In the genomic region with DNA sequence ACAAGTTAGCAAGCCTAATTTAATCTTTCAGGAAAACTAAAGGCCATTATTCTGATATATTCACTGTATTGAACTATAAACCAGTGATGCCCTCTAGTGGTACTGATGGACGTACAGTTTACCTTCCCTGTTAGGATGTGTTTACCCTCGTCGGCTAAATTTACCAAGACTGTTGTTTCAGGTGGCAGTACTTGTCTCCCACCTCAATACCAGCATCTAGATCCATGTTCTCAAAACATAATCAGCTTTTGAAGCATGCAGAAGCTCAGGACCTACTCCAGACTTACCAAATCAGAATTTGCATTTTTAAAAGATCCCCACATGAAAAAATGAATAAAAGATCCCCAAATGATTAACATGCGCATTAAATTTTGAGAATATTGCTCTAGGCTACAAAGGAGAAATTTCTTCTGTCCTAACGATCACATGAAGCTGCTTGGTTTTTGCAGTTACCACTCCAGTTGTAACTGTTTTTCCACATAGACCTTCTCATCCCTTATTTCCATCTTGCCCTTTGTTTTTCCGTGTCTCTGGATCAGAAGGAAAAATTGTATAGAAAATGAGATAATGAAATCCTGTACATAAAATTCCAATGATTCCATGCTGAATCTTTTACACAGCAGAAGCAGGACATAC, we compare ENCODE assay signal across 9 cellular contexts. TPM values are rescaled to one million over a fixed set of nuclear protein-coding genes. Genes with fewer than 3 reads are reported as not detected.
A peak's percentile ranks its signal among the peaks of the same experiment; 100 is the strongest.
DNase-seq lines count a peak whose midpoint lies in the region; ATAC-seq, FAIRE-seq and TF ChIP-seq lines count a peak whose summit lies in the region.
"Had no signal": no experiment of that assay in that cellular context is flagged by ENCODE, and none has a peak within 500 bp of the region (broad histone marks: within the 10 kb centered on the region; RNA-seq: fewer than 3 reads in every experiment).

No MANE protein-coding gene starts in this region.

- H2AFZ ChIP-seq in GM12878 (ENCODE audit: control insufficient read depth, low read depth, low read length) = no peak overlapping the region

- peaks cover 16% of the 10 kb centered on the region for H3K36me3 Mint-ChIP-seq in natural killer cell
- peaks cover 22% of the 10 kb centered on the region for H3K36me3 Mint-ChIP-seq in natural killer cell treated with Interleukin-12 subunit alpha and Interleukin-12 subunit beta and Interleukin-15 and Interleukin-18, amount 100 ng/mL, for 72 hours
- peaks cover 62% of the 10 kb centered on the region for H3K36me3 Mint-ChIP-seq in activated T-helper 2 cell treated with anti-CD3 and anti-CD28 coated beads, Interferon-gamma antibody, Interleukin-2, Interleukin-4, amounts not matched to agents 10 μg/mL and 5 μg/mL and 100 μg/mL, durations not matched to agents 14 hours and 24 hours and 36 hours (ENCODE audit: low read depth)

- H4K20me1 ChIP-seq in GM12878 (ENCODE audit: control insufficient read depth, insufficient read depth) = no peaks in the 10 kb centered on the region

- TF ChIP-seq RAD21 in GM12878 (IDR thresholded peaks at IDR 0.05; ENCODE audit: insufficient read depth, low read depth, low read length) = 0 out of 2 replicates have a peak, but pooled peaks have one; percentile 10

- H3K9me3 ChIP-seq in GM12878 (replicated peaks; ENCODE audit: control insufficient read depth, insufficient read depth, low read length) = no peaks in the 10 kb centered on the region; the same call in 2 of the 3 replicates

- no peak overlapping the region for H3K9ac ChIP-seq in GM12878 (ENCODE audit: control insufficient read depth, insufficient read depth, low read length)

- H3K4me3 ChIP-seq in GM12878 = no peak overlapping the region

- SMC1A ChIA-PET in GM12878 (lab: Charles Lee; ENCODE audit: uncharacterized antibody, unreplicated experiment) = interaction anchor here (1.0 to 1.6 kb wide), 4 partner anchors 15 to 676 kb away, joined by 3 to 4 read pairs (median 3); no protein-coding TSS in a partner anchor

- RAD21 ChIA-PET in GM12878 (lab: Charles Lee; ENCODE audit: unreplicated experiment) = interaction anchor here (0.8 to 2.2 kb wide), 4 partner anchors 10 to 269 kb away, joined by 3 to 7 read pairs (median 3); a partner anchor contains a TSS

- no peak for TF ChIP-seq EP300 in GM12878 (IDR thresholded peaks at IDR 0.05; ENCODE audit: borderline replicate concordance in 1 of 2, control insufficient read depth in 1 of 2, low read depth in 2 of 2, low read length in 2 of 2)

- 48% methylated on average over 6 of the region's 6 CpGs for WGBS in GM12878 (ENCODE audit: insufficient coverage, insufficient replicate concordance, low lambda C conversion rate, missing lambda C conversion rate)

- peak; percentile 53 for TF ChIP-seq CTCF in natural killer cell (IDR thresholded peaks at IDR 0.05)
- TF ChIP-seq CTCF in GM12878 (IDR thresholded peaks at IDR 0.05 in 2 of 3, conservative IDR thresholded peaks at IDR 0.05 in 1 of 3; ENCODE audit: control insufficient read depth in 2 of 3, extremely low read depth in 1 of 3, insufficient read depth in 1 of 3, low read depth in 3 of 3, low read length in 3 of 3) = peak; percentile 35 to 42 (median 40); a peak in 5 of 6 replicates

- POLR2A ChIA-PET in GM12878 (lab: Charles Lee) = no interaction called here

- peaks cover 17 to 23% of the 10 kb centered on the region in 2 donors for H3K4me1 Mint-ChIP-seq in natural killer cell
- peaks cover 12 to 20% of the 10 kb centered on the region in 2 donors for H3K4me1 Mint-ChIP-seq in natural killer cell treated with Interleukin-12 subunit alpha and Interleukin-12 subunit beta and Interleukin-15 and Interleukin-18, amount 100 ng/mL, for 72 hours (ENCODE audit: low read depth in 2 of 2)
- H3K4me1 Mint-ChIP-seq in activated T-helper 2 cell treated with anti-CD3 and anti-CD28 coated beads, Interferon-gamma antibody, Interleukin-2, Interleukin-4, amounts not matched to agents 10 μg/mL and 5 μg/mL and 100 μg/mL, durations not matched to agents 14 hours and 24 hours and 36 hours (ENCODE audit: low read depth) = peaks cover 10% of the 10 kb centered on the region

- DNase-seq in natural killer cell (no peak), NCI-H345 treated with DMSO at 0.1 percent for 48 hours (lab: John Stamatoyannopoulos, UW; ENCODE audit: unreplicated experiment) (peak; percentile 89), GM12878 (ENCODE audit: low read depth, low spot score) (no peak), kidney tubule cell (ENCODE audit: low spot score) (peak; percentile 56)
- no peak for DNase-seq in natural killer cell treated with Interleukin-12 subunit alpha and Interleukin-12 subunit beta and Interleukin-15 and Interleukin-18, amount 100 ng/mL, for 72 hours (ENCODE audit: low spot score)
- no peak for DNase-seq in activated T-helper 2 cell treated with anti-CD3 and anti-CD28 coated beads, Interferon-gamma antibody, Interleukin-2, Interleukin-4, amounts not matched to agents 10 μg/mL and 5 μg/mL and 100 μg/mL, durations not matched to agents 14 hours and 24 hours and 36 hours (ENCODE audit: low spot score)

- no peaks in the 10 kb centered on the region for H3K27me3 ChIP-seq in GM12878 (replicated peaks in 1 of 2; ENCODE audit: control insufficient read depth in 2 of 2, insufficient read depth in 2 of 2, low read length in 1 of 2)

- H3K27ac ChIP-seq in GM12878 (ENCODE audit: control insufficient read depth, insufficient read depth) = no peak overlapping the region

- no TSS peak for BruUV-seq in GM12878 (replicated peaks; lab: Mats Ljungman, UMichigan)

- peaks cover 10% of the 10 kb centered on the region for H3K79me2 ChIP-seq in GM12878 (ENCODE audit: control insufficient read depth, insufficient read depth, low read length)

- no peak overlapping the region for H3K4me2 ChIP-seq in GM12878 (ENCODE audit: control insufficient read depth, insufficient read depth)

- no peaks in the 10 kb centered on the region for H3K4me1 ChIP-seq in GM12878 (ENCODE audit: control insufficient read depth, insufficient read depth, low read length)

- no peaks in the 10 kb centered on the region for H3K27me3 Mint-ChIP-seq in natural killer cell (ENCODE audit: low read depth in 2 of 2)
- H3K27me3 Mint-ChIP-seq in natural killer cell treated with Interleukin-12 subunit alpha and Interleukin-12 subunit beta and Interleukin-15 and Interleukin-18, amount 100 ng/mL, for 72 hours = no peaks in the 10 kb centered on the region
- H3K27me3 Mint-ChIP-seq in activated T-helper 2 cell treated with anti-CD3 and anti-CD28 coated beads, Interferon-gamma antibody, Interleukin-2, Interleukin-4, amounts not matched to agents 10 μg/mL and 5 μg/mL and 100 μg/mL, durations not matched to agents 14 hours and 24 hours and 36 hours (ENCODE audit: low read depth) = no peaks in the 10 kb centered on the region

- ATAC-seq in natural killer cell (peak in 2 of 3 donors; percentile 47 to 66), HG03060 (IDR thresholded peaks at IDR 0.05; ENCODE audit: low read depth, unreplicated experiment) (peak; percentile 78), GM12878 (peak; percentile 85), GM21526 (IDR thresholded peaks at IDR 0.05; ENCODE audit: low FRiP score, unreplicated experiment) (no peak)
- no peak for ATAC-seq in natural killer cell treated with Interleukin-12 subunit alpha and Interleukin-12 subunit beta and Interleukin-15 and Interleukin-18, amount 100 ng/mL, for 72 hours

- H3K4me3 Mint-ChIP-seq in natural killer cell = no peak overlapping the region
- no peak overlapping the region for H3K4me3 Mint-ChIP-seq in natural killer cell treated with Interleukin-12 subunit alpha and Interleukin-12 subunit beta and Interleukin-15 and Interleukin-18, amount 100 ng/mL, for 72 hours
- no peak overlapping the region for H3K4me3 Mint-ChIP-seq in activated T-helper 2 cell treated with anti-CD3 and anti-CD28 coated beads, Interferon-gamma antibody, Interleukin-2, Interleukin-4, amounts not matched to agents 10 μg/mL and 5 μg/mL and 100 μg/mL, durations not matched to agents 14 hours and 24 hours and 36 hours (ENCODE audit: low read depth)

- in situ Hi-C loops in GM12878 (cut with MboI) = no loop called here

- intact Hi-C loops in natural killer cell (cut with micrococcal nuclease) = no loop called here
- intact Hi-C loops in GM12878 (cut with micrococcal nuclease; ENCODE audit: unreplicated experiment) = no loop called here
- intact Hi-C loops in activated T-helper 2 cell treated with anti-CD3 and anti-CD28 coated beads, Interferon-gamma antibody, Interleukin-2, Interleukin-4, amounts not matched to agents 10 μg/mL and 5 μg/mL and 100 μg/mL, durations not matched to agents 14 hours and 24 hours and 36 hours (cut with micrococcal nuclease) = no loop called here

- FAIRE-seq in GM12878 (lab: Jason Lieb, UNC) = no peak

- peak overlapping the region; percentile 14 to 33 for H3K27ac Mint-ChIP-seq in natural killer cell
- no peak overlapping the region for H3K27ac Mint-ChIP-seq in natural killer cell treated with Interleukin-12 subunit alpha and Interleukin-12 subunit beta and Interleukin-15 and Interleukin-18, amount 100 ng/mL, for 72 hours
- no peak overlapping the region for H3K27ac Mint-ChIP-seq in activated T-helper 2 cell treated with anti-CD3 and anti-CD28 coated beads, Interferon-gamma antibody, Interleukin-2, Interleukin-4, amounts not matched to agents 10 μg/mL and 5 μg/mL and 100 μg/mL, durations not matched to agents 14 hours and 24 hours and 36 hours

- peaks cover 6 to 8% of the 10 kb centered on the region in 2 donors for H3K9me3 Mint-ChIP-seq in natural killer cell
- peaks cover 9% of the 10 kb centered on the region for H3K9me3 Mint-ChIP-seq in natural killer cell treated with Interleukin-12 subunit alpha and Interleukin-12 subunit beta and Interleukin-15 and Interleukin-18, amount 100 ng/mL, for 72 hours
- H3K9me3 Mint-ChIP-seq in activated T-helper 2 cell treated with anti-CD3 and anti-CD28 coated beads, Interferon-gamma antibody, Interleukin-2, Interleukin-4, amounts not matched to agents 10 μg/mL and 5 μg/mL and 100 μg/mL, durations not matched to agents 14 hours and 24 hours and 36 hours = peaks cover 30% of the 10 kb centered on the region

- CTCF ChIA-PET in GM12878 (lab: Yijun Ruan, JAX) = interaction anchor here (0.7 to 2.9 kb wide), 15 partner anchors 8 to 1110 kb away, joined by 3 to 23 read pairs (median 5); a partner anchor contains a TSS

- TF ChIP-seq POLR2A in GM12878 (IDR thresholded peaks at IDR 0.05; ENCODE audit: low read depth, low read length) = no peak

- H3K36me3 ChIP-seq in GM12878 (ENCODE audit: control insufficient read depth in 2 of 2, insufficient read depth in 2 of 2, low read length in 1 of 2) = peaks cover 0 to 14% of the 10 kb centered on the region in 2 experiments; a peak in 1 of 4 replicates

RNA-seq across cellular contexts. Expression of a gene that starts 3.2 kb away (rescaled TPM):
- not detected for total RNA-seq in natural killer cell
- under 1 TPM in 1 of 2 donors, not detected in 1; 0.07 TPM for total RNA-seq in natural killer cell treated with Interleukin-12 subunit alpha and Interleukin-12 subunit beta and Interleukin-15 and Interleukin-18, amount 100 ng/mL, for 72 hours
- not detected in 2 replicates for total RNA-seq in GM12878 (2013; cell fraction: nucleolus; rRNA removed)
- 0.06 TPM in 1 of 2 replicates, not detected in the other for total RNA-seq in GM12878 (2014; rRNA removed)
- total RNA-seq in GM12878 (2014; rRNA removed; fragmentation: Illumina TruSeq; extraction: Trizol) = 0.04 and 0.05 TPM in 2 replicates
- total RNA-seq in GM12878 (2021) = 0.16 and 0.26 TPM in 2 replicates
- polyA plus RNA-seq in GM12878 (2011; ENCODE audit: low read depth) = not detected
- polyA plus RNA-seq in GM12878 (2011; rRNA removed) = 0.04 and 0.05 TPM in 2 replicates
- polyA plus RNA-seq in GM12878 (2011; cell fraction: cytosol; rRNA removed) = not detected in 2 replicates
- polyA plus RNA-seq in GM12878 (2011; cell fraction: nucleus; rRNA removed) = 0.06 and 0.12 TPM in 2 replicates
- not detected in 2 replicates for polyA plus RNA-seq in GM12878 (2012)
- 0.06 and 0.08 TPM in 2 replicates for polyA plus RNA-seq in GM12878 (2014; fragmentation: Illumina TruSeq; extraction: Trizol)
- under 1 TPM; 0.02 to 0.10 TPM for polyA plus RNA-seq in GM12878 (2014; fragmentation: Nextera tagmentation; extraction: Ambion mirVana)
- 0.08 and 0.10 TPM in 2 replicates for polyA plus RNA-seq in GM12878 (2014; rRNA removed)
- polyA plus RNA-seq in GM12878 (2016; fragmentation: Nextera tagmentation; extraction: Ambion mirVana) = not detected
- polyA minus RNA-seq in GM12878 (2011; rRNA and poly(A)+ RNA removed) = 0.15 TPM in 1 of 2 replicates, not detected in the other
- not detected in 2 replicates for polyA minus RNA-seq in GM12878 (2011; cell fraction: cytosol; rRNA and poly(A)+ RNA removed)
- polyA minus RNA-seq in GM12878 (2011; cell fraction: nucleus; rRNA and poly(A)+ RNA removed) = not detected in 2 replicates
- not detected in 2 replicates for total RNA-seq in activated T-helper 2 cell treated with anti-CD3 and anti-CD28 coated beads, Interferon-gamma antibody, Interleukin-2, Interleukin-4, amounts not matched to agents 10 μg/mL and 5 μg/mL and 100 μg/mL, durations not matched to agents 14 hours and 24 hours and 36 hours

RNA-seq across cellular contexts. Expression of a gene that starts 10.4 kb away (rescaled TPM):
- total RNA-seq in natural killer cell (1 to 10 TPM; 4.4 to 5.9 (median 5.1) TPM), GM12878 (2014; rRNA removed) (18.2 and 22.0 TPM in 2 replicates), GM12878 (2014; rRNA removed; fragmentation: Illumina TruSeq; extraction: Trizol) (25.2 and 25.7 TPM in 2 replicates), GM12878 (2021) (12.8 and 13.5 TPM in 2 replicates)
- 10 to 100 TPM in 1 of 2 donors, 1 to 10 TPM in 1; 9.1 to 10.5 TPM for total RNA-seq in natural killer cell treated with Interleukin-12 subunit alpha and Interleukin-12 subunit beta and Interleukin-15 and Interleukin-18, amount 100 ng/mL, for 72 hours
- 21.4 and 24.7 TPM in 2 replicates for total RNA-seq in GM12878 (2013; cell fraction: nucleolus; rRNA removed)
- polyA plus RNA-seq in GM12878 (2011; ENCODE audit: low read depth) = 8.9 TPM
- polyA plus RNA-seq in GM12878 (2011; rRNA removed) (30.0 and 42.8 TPM in 2 replicates), GM12878 (2014; fragmentation: Illumina TruSeq; extraction: Trizol) (25.7 and 29.6 TPM in 2 replicates), GM12878 (2014; fragmentation: Nextera tagmentation; extraction: Ambion mirVana) (10 to 100 TPM; 50.3 to 79.4 TPM), GM12878 (2014; rRNA removed) (13.8 and 14.1 TPM in 2 replicates), GM12878 (2016; fragmentation: Nextera tagmentation; extraction: Ambion mirVana) (10 to 100 TPM; 33.9 to 34.8 TPM)
- polyA plus RNA-seq in GM12878 (2011; cell fraction: cytosol; rRNA removed) = 7.8 and 11.4 TPM in 2 replicates
- polyA plus RNA-seq in GM12878 (2011; cell fraction: nucleus; rRNA removed) = 8.9 and 9.2 TPM in 2 replicates
- 8.2 and 10.1 TPM in 2 replicates for polyA plus RNA-seq in GM12878 (2012)
- polyA minus RNA-seq in GM12878 (2011; rRNA and poly(A)+ RNA removed) = 3.5 and 5.4 TPM in 2 replicates
- polyA minus RNA-seq in GM12878 (2011; cell fraction: cytosol; rRNA and poly(A)+ RNA removed) = 2.0 and 3.1 TPM in 2 replicates
- polyA minus RNA-seq in GM12878 (2011; cell fraction: nucleus; rRNA and poly(A)+ RNA removed) = 4.8 and 5.7 TPM in 2 replicates
- total RNA-seq in activated T-helper 2 cell treated with anti-CD3 and anti-CD28 coated beads, Interferon-gamma antibody, Interleukin-2, Interleukin-4, amounts not matched to agents 10 μg/mL and 5 μg/mL and 100 μg/mL, durations not matched to agents 14 hours and 24 hours and 36 hours = 14.2 and 14.8 TPM in 2 replicates

RNA-seq across cellular contexts. Expression of a gene that starts 10.7 kb away (rescaled TPM):
- total RNA-seq in natural killer cell (10 to 100 TPM in 1 of 3 donors, 1 to 10 TPM in 2; 6.7 to 11.3 (median 8.7) TPM), GM12878 (2014; rRNA removed) (7.9 and 9.8 TPM in 2 replicates), GM12878 (2014; rRNA removed; fragmentation: Illumina TruSeq; extraction: Trizol) (12.2 and 12.3 TPM in 2 replicates), GM12878 (2021) (8.7 and 9.6 TPM in 2 replicates)
- total RNA-seq in natural killer cell treated with Interleukin-12 subunit alpha and Interleukin-12 subunit beta and Interleukin-15 and Interleukin-18, amount 100 ng/mL, for 72 hours = 10 to 100 TPM; 11.1 to 12.6 TPM
- total RNA-seq in GM12878 (2013; cell fraction: nucleolus; rRNA removed) = 36.4 and 37.2 TPM in 2 replicates
- 3.8 TPM for polyA plus RNA-seq in GM12878 (2011; ENCODE audit: low read depth)
- polyA plus RNA-seq in GM12878 (2011; rRNA removed) (8.6 and 13.7 TPM in 2 replicates), GM12878 (2014; fragmentation: Illumina TruSeq; extraction: Trizol) (10.7 and 12.6 TPM in 2 replicates), GM12878 (2014; fragmentation: Nextera tagmentation; extraction: Ambion mirVana) (1 to 10 TPM; 3.1 to 3.6 TPM), GM12878 (2014; rRNA removed) (5.8 and 6.9 TPM in 2 replicates), GM12878 (2016; fragmentation: Nextera tagmentation; extraction: Ambion mirVana) (1 to 10 TPM; 5.1 to 5.2 TPM)
- 2.6 and 3.6 TPM in 2 replicates for polyA plus RNA-seq in GM12878 (2011; cell fraction: cytosol; rRNA removed)
- polyA plus RNA-seq in GM12878 (2011; cell fraction: nucleus; rRNA removed) = 9.2 and 10.7 TPM in 2 replicates
- 6.3 and 8.4 TPM in 2 replicates for polyA plus RNA-seq in GM12878 (2012)
- 6.4 and 10.8 TPM in 2 replicates for polyA minus RNA-seq in GM12878 (2011; rRNA and poly(A)+ RNA removed)
- 2.7 and 3.2 TPM in 2 replicates for polyA minus RNA-seq in GM12878 (2011; cell fraction: cytosol; rRNA and poly(A)+ RNA removed)
- polyA minus RNA-seq in GM12878 (2011; cell fraction: nucleus; rRNA and poly(A)+ RNA removed) = 11.7 and 14.7 TPM in 2 replicates
- total RNA-seq in activated T-helper 2 cell treated with anti-CD3 and anti-CD28 coated beads, Interferon-gamma antibody, Interleukin-2, Interleukin-4, amounts not matched to agents 10 μg/mL and 5 μg/mL and 100 μg/mL, durations not matched to agents 14 hours and 24 hours and 36 hours = 10.6 and 11.0 TPM in 2 replicates

RNA-seq across cellular contexts. Expression of a gene that starts 47.6 kb away (rescaled TPM):
- total RNA-seq in natural killer cell = not detected
- not detected for total RNA-seq in natural killer cell treated with Interleukin-12 subunit alpha and Interleukin-12 subunit beta and Interleukin-15 and Interleukin-18, amount 100 ng/mL, for 72 hours
- total RNA-seq in GM12878 (2013; cell fraction: nucleolus; rRNA removed) = not detected in 2 replicates
- total RNA-seq in GM12878 (2014; rRNA removed) = not detected in 2 replicates
- total RNA-seq in GM12878 (2014; rRNA removed; fragmentation: Illumina TruSeq; extraction: Trizol) = not detected in 2 replicates
- 0.66 and 0.82 TPM in 2 replicates for total RNA-seq in GM12878 (2021)
- not detected for polyA plus RNA-seq in GM12878 (2011; ENCODE audit: low read depth)
- 0.04 and 0.09 TPM in 2 replicates for polyA plus RNA-seq in GM12878 (2011; rRNA removed)
- polyA plus RNA-seq in GM12878 (2011; cell fraction: cytosol; rRNA removed) = 0.10 and 0.13 TPM in 2 replicates
- not detected in 2 replicates for polyA plus RNA-seq in GM12878 (2011; cell fraction: nucleus; rRNA removed)
- not detected in 2 replicates for polyA plus RNA-seq in GM12878 (2012)
- polyA plus RNA-seq in GM12878 (2014; fragmentation: Illumina TruSeq; extraction: Trizol) = not detected in 2 replicates
- polyA plus RNA-seq in GM12878 (2014; fragmentation: Nextera tagmentation; extraction: Ambion mirVana) = not detected
- polyA plus RNA-seq in GM12878 (2014; rRNA removed) = 0.03 TPM in 1 of 2 replicates, not detected in the other
- polyA plus RNA-seq in GM12878 (2016; fragmentation: Nextera tagmentation; extraction: Ambion mirVana) = not detected
- polyA minus RNA-seq in GM12878 (2011; rRNA and poly(A)+ RNA removed) = 0.41 TPM in 1 of 2 replicates, not detected in the other
- not detected in 2 replicates for polyA minus RNA-seq in GM12878 (2011; cell fraction: cytosol; rRNA and poly(A)+ RNA removed)
- not detected in 2 replicates for polyA minus RNA-seq in GM12878 (2011; cell fraction: nucleus; rRNA and poly(A)+ RNA removed)
- not detected in 2 replicates for total RNA-seq in activated T-helper 2 cell treated with anti-CD3 and anti-CD28 coated beads, Interferon-gamma antibody, Interleukin-2, Interleukin-4, amounts not matched to agents 10 μg/mL and 5 μg/mL and 100 μg/mL, durations not matched to agents 14 hours and 24 hours and 36 hours
- total RNA-seq: temporal lobe had no signal

Comparison
In these comparisons a context has a peak if more than half of its experiments do, and no peak if none do; other contexts are left out.
1. ATAC-seq: peak in natural killer cell (2 of 3), HG03060 (single experiment) and GM12878 (single experiment); none in natural killer cell treated with Interleukin-12 subunit alpha and Interleukin-12 subunit beta and Interleukin-15 and Interleukin-18, amount 100 ng/mL, for 72 hours (0 of 2) and GM21526 (single experiment).
2. H3K27ac Mint-ChIP-seq: peak in natural killer cell (2 of 2); none in natural killer cell treated with Interleukin-12 subunit alpha and Interleukin-12 subunit beta and Interleukin-15 and Interleukin-18, amount 100 ng/mL, for 72 hours (0 of 2) and activated T-helper 2 cell treated with anti-CD3 and anti-CD28 coated beads, Interferon-gamma antibody, Interleukin-2, Interleukin-4, amounts not matched to agents 10 μg/mL and 5 μg/mL and 100 μg/mL, durations not matched to agents 14 hours and 24 hours and 36 hours (single experiment).
3. DNase-seq: peak in NCI-H345 treated with DMSO at 0.1 percent for 48 hours (single experiment) and kidney tubule cell (single experiment); none in natural killer cell (single experiment), natural killer cell treated with Interleukin-12 subunit alpha and Interleukin-12 subunit beta and Interleukin-15 and Interleukin-18, amount 100 ng/mL, for 72 hours (single experiment), GM12878 (single experiment) and activated T-helper 2 cell treated with anti-CD3 and anti-CD28 coated beads, Interferon-gamma antibody, Interleukin-2, Interleukin-4, amounts not matched to agents 10 μg/mL and 5 μg/mL and 100 μg/mL, durations not matched to agents 14 hours and 24 hours and 36 hours (single experiment).